Comparison of ENCODE assay signal across 7 cellular contexts in the genomic region with DNA sequence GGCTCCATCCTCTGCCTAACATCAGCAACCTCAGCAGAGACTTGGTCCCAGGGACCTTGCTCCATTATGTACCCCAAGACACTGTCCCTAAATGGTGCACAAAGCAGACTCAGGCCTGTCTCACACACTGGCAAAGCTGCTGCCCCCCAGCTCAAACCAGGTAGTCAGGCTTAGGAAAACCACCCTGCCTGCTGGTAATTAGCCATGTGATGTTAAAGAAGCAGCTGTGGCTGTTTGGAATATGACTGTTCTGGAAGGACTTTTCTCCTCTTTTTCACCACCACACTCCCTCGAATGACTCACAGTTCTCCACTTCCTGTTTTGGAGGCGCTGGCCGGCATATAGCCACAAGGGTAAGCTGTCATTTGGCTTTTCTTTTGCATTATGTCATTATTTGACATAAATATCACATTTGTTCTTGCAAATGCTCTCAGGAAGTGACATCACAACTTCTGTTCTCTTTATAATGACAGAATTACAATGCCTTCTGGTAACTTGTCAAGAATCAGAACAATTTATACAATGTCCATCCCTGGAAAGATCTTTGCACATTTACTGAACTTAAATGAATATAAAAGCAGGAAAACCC.
DNase-seq lines count a peak whose midpoint lies in the region; ATAC-seq, FAIRE-seq and TF ChIP-seq lines count a peak whose summit lies in the region.

No MANE protein-coding gene starts in this region.

- FAIRE-seq in pancreas (lab: Jason Lieb, UNC): no peak

- H4K5ac ChIP-seq in IMR-90 (ENCODE audit: low read depth, low read length): peak overlapping the region; percentile 95

- peaks cover 20% of the 10 kb centered on the region for H3K4me1 Mint-ChIP-seq in activated CD4-positive, alpha-beta memory T cell treated with anti-CD3 and anti-CD28 coated beads for 36 hours (ENCODE audit: low read depth)
- peaks cover 9% of the 10 kb centered on the region for H3K4me1 Mint-ChIP-seq in progenitor cell of endocrine pancreas (ENCODE audit: low read depth)

- H4K91ac ChIP-seq in IMR-90 (ENCODE audit: insufficient read depth, low read depth, low read length): peak overlapping the region; percentile 99

- TF ChIP-seq CTCF in IMR-90 (conservative IDR thresholded peaks at IDR 0.05; ENCODE audit: low read depth, low read length) (no peak), fibroblast of villous mesenchyme (IDR thresholded peaks at IDR 0.05; ENCODE audit: insufficient read depth, low read depth, low read length) (no peak), pancreas (IDR thresholded peaks at IDR 0.05) (no peak), progenitor cell of endocrine pancreas (IDR thresholded peaks at IDR 0.05; ENCODE audit: unreplicated experiment) (no peak)

- POLR2A ChIA-PET in IMR-90 (lab: Charles Lee; ENCODE audit: unreplicated experiment): interaction anchor here (0.5 to 0.7 kb wide), 3 partner anchors 13 to 142 kb away, joined by 4 to 11 read pairs (median 7); no protein-coding TSS in a partner anchor
- POLR2A ChIA-PET in activated CD4-positive, alpha-beta memory T cell treated with anti-CD3 and anti-CD28 coated beads for 36 hours (lab: Charles Lee): no interaction called here

- H4K8ac ChIP-seq in IMR-90 (ENCODE audit: low read depth in 2 of 2, low read length in 2 of 2): peak overlapping the region; percentile 88 to 95

- peak overlapping the region; percentile 91 for H3K14ac ChIP-seq in IMR-90 (replicated peaks; ENCODE audit: low read depth, low read length)

- peak overlapping the region; percentile 99 for H2BK20ac ChIP-seq in IMR-90 (ENCODE audit: low read depth, low read length)

- peak overlapping the region; percentile 91 for H3K56ac ChIP-seq in IMR-90 (ENCODE audit: extremely low read depth, insufficient read depth, low read length)

- H3K27me3 ChIP-seq in IMR-90 (ENCODE audit: control insufficient read depth, insufficient read depth, low read length) (no peaks in the 10 kb centered on the region), pancreas (no peaks in the 10 kb centered on the region)

- H4K20me1 ChIP-seq in IMR-90 (ENCODE audit: insufficient read depth, low read length): no peaks in the 10 kb centered on the region

- TF ChIP-seq RAD21 in IMR-90 (IDR thresholded peaks at IDR 0.05; ENCODE audit: low read length): peak; percentile 22

- peak overlapping the region; percentile 97 for H3K27ac ChIP-seq in IMR-90 (ENCODE audit: insufficient read depth, low read length)
- H3K27ac ChIP-seq in pancreas: peak overlapping the region in 2 of 4 donors; percentile 80 to 81

- peak overlapping the region; percentile 95 for H2AK9ac ChIP-seq in IMR-90 (replicated peaks; ENCODE audit: low read depth, low read length, poor library complexity)

- H3K18ac ChIP-seq in IMR-90 (ENCODE audit: low read depth, low read length): peak overlapping the region; percentile 95

- H3K9me3 ChIP-seq in IMR-90 (ENCODE audit: control insufficient read depth, insufficient read depth, low read length) (no peaks in the 10 kb centered on the region), pancreas (no peaks in the 10 kb centered on the region)

- CTCF ChIA-PET in IMR-90 (lab: Yijun Ruan, JAX): interaction anchor here (0.9 to 2.2 kb wide), 2 partner anchors 9 to 17 kb away, joined by 3 to 6 read pairs; no protein-coding TSS in a partner anchor
- CTCF ChIA-PET in activated CD4-positive, alpha-beta memory T cell treated with anti-CD3 and anti-CD28 coated beads for 36 hours (lab: Charles Lee): interaction anchor here (1.3 kb wide), 1 partner anchor 123 kb away, joined by 3 read pairs; no protein-coding TSS in a partner anchor

- TF ChIP-seq POLR2A in IMR-90 (IDR thresholded peaks at IDR 0.05; ENCODE audit: low read depth, low read length): peak; percentile 48

- peaks cover 2% of the 10 kb centered on the region for H3K36me3 Mint-ChIP-seq in activated CD4-positive, alpha-beta memory T cell treated with anti-CD3 and anti-CD28 coated beads for 36 hours
- peaks cover 26% of the 10 kb centered on the region for H3K36me3 Mint-ChIP-seq in progenitor cell of endocrine pancreas (ENCODE audit: insufficient read depth)

- intact Hi-C loops in IMR-90 (cut with micrococcal nuclease): no loop called here
- intact Hi-C loops in activated CD4-positive, alpha-beta memory T cell treated with anti-CD3 and anti-CD28 coated beads for 36 hours (cut with micrococcal nuclease): loop anchor here (1.0 kb wide), 1 partner anchor 24 kb away; no protein-coding TSS in a partner anchor
- intact Hi-C loops in pancreas (cut with DNase I): no loop called here

- H3K36me3 ChIP-seq in IMR-90 (ENCODE audit: control insufficient read depth, insufficient read depth, low read length) (no peaks in the 10 kb centered on the region), pancreas (no peaks in the 10 kb centered on the region)

- peak overlapping the region; percentile 99 for H3K4ac ChIP-seq in IMR-90 (ENCODE audit: low read depth, low read length)

- WGBS in IMR-90 (ENCODE audit: extremely low coverage in 2 of 2, insufficient read length in 1 of 2), 2 experiments: no CpG with 5 or more reads among the region's 3 CpGs
- 60 to 61% methylated on average over 3 of the region's 3 CpGs for WGBS in pancreas, 2 donors

- in situ Hi-C loops in IMR-90 (cut with MboI; ENCODE audit: low sequenced_read_pairs): no loop called here

- peak; percentile 94 for DNase-seq in GM04504 (ENCODE audit: low read depth)
- peak; percentile 99 for DNase-seq in IMR-90
- DNase-seq in activated CD4-positive, alpha-beta memory T cell treated with anti-CD3 and anti-CD28 coated beads for 36 hours: peak; percentile 71
- peak; percentile 97 for DNase-seq in fibroblast of villous mesenchyme (ENCODE audit: low read depth)
- DNase-seq in pancreas: peak in 1 of 6 donors; percentile 45
- no peak for DNase-seq in progenitor cell of endocrine pancreas (ENCODE audit: low spot score, unreplicated experiment)

- peak overlapping the region; percentile 56 for H3K9ac ChIP-seq in IMR-90 (ENCODE audit: low read depth, low read length)

- H2BK15ac ChIP-seq in IMR-90 (ENCODE audit: low read depth, low read length): peak overlapping the region; percentile 93; the same call in 2 of the 3 replicates

- H3K4me3 Mint-ChIP-seq in activated CD4-positive, alpha-beta memory T cell treated with anti-CD3 and anti-CD28 coated beads for 36 hours: no peak overlapping the region
- H3K4me3 Mint-ChIP-seq in progenitor cell of endocrine pancreas (ENCODE audit: low read depth): no peak overlapping the region

- BruUV-seq in IMR-90 (replicated peaks; lab: Mats Ljungman, UMichigan): no TSS peak

- H2AK5ac ChIP-seq in IMR-90 (ENCODE audit: low read depth, low read length): peak overlapping the region; percentile 100

- no peaks in the 10 kb centered on the region for H3K9me3 Mint-ChIP-seq in activated CD4-positive, alpha-beta memory T cell treated with anti-CD3 and anti-CD28 coated beads for 36 hours
- no peaks in the 10 kb centered on the region for H3K9me3 Mint-ChIP-seq in progenitor cell of endocrine pancreas (ENCODE audit: low read depth)

- H3K4me3 ChIP-seq in IMR-90 (ENCODE audit: insufficient read depth, low read depth, low read length) (no peak overlapping the region), fibroblast of villous mesenchyme (ENCODE audit: low read depth, low read length) (no peak overlapping the region), pancreas (no peak overlapping the region)

- peak overlapping the region; percentile 94 for H3K23ac ChIP-seq in IMR-90 (ENCODE audit: low read depth, low read length)

- H2BK5ac ChIP-seq in IMR-90 (ENCODE audit: low read depth, low read length, poor library complexity, severe bottlenecking): peak overlapping the region; percentile 100

- peak overlapping the region; percentile 12; the same call in 1 of the 2 replicates for H3K4me2 ChIP-seq in IMR-90 (ENCODE audit: low read depth, low read length)

- peak overlapping the region; percentile 99 for H2BK120ac ChIP-seq in IMR-90 (ENCODE audit: low read depth, low read length)

- H3K4me1 ChIP-seq in IMR-90 (ENCODE audit: control insufficient read depth, insufficient read depth, low read length) (peaks cover 26% of the 10 kb centered on the region), pancreas (peaks cover 2 to 24% (median 4%) of the 10 kb centered on the region in 3 donors)

- H3K79me1 ChIP-seq in IMR-90 (ENCODE audit: low read depth in 1 of 2, low read length in 2 of 2): peaks cover 6 to 20% of the 10 kb centered on the region in 2 experiments; a peak in 2 of 4 replicates

- H3K27ac Mint-ChIP-seq in activated CD4-positive, alpha-beta memory T cell treated with anti-CD3 and anti-CD28 coated beads for 36 hours: no peak overlapping the region
- no peak overlapping the region for H3K27ac Mint-ChIP-seq in progenitor cell of endocrine pancreas

- ATAC-seq in GM21528 (IDR thresholded peaks at IDR 0.05; ENCODE audit: low FRiP score, unreplicated experiment): peak; percentile 68
- peak; percentile 73 for ATAC-seq in IMR-90 (ENCODE audit: low read depth)
- peak in 3 of 4 donors; percentile 52 to 65 (median 53) for ATAC-seq in pancreas

- H3K27me3 Mint-ChIP-seq in activated CD4-positive, alpha-beta memory T cell treated with anti-CD3 and anti-CD28 coated beads for 36 hours: no peaks in the 10 kb centered on the region
- H3K27me3 Mint-ChIP-seq in progenitor cell of endocrine pancreas: no peaks in the 10 kb centered on the region

- H2AFZ ChIP-seq in IMR-90 (replicated peaks; ENCODE audit: low read length, poor library complexity): peak overlapping the region; percentile 67

- dilution Hi-C loops in IMR-90 (cut with HindIII; ENCODE audit: low sequenced_read_pairs, unreplicated experiment): no loop called here

- H3K9me1 ChIP-seq in IMR-90 (ENCODE audit: insufficient read depth, low read length): peaks cover 22% of the 10 kb centered on the region

TF ChIP-seq in IMR-90, 13 proteins besides CTCF, POLR2A, EP300 and RAD21 (continues in another document):
- TF ChIP-seq FOS (IDR thresholded peaks at IDR 0.05; ENCODE audit: low read depth, low read length): peak; percentile 92
- no peak for TF ChIP-seq CHD1 (IDR thresholded peaks at IDR 0.05; ENCODE audit: low read depth, low read length)
- TF ChIP-seq RCOR1 (IDR thresholded peaks at IDR 0.05; ENCODE audit: insufficient replicate concordance, low read length): no peak
- 0 out of 2 replicates have a peak, but pooled peaks have one; percentile 33 for TF ChIP-seq MXI1 (IDR thresholded peaks at IDR 0.05; ENCODE audit: borderline replicate concordance, low read depth, low read length)
- TF ChIP-seq CEBPB (IDR thresholded peaks at IDR 0.05; ENCODE audit: low read depth, low read length): peak; percentile 53
- no peak for TF ChIP-seq NFE2L2 (IDR thresholded peaks at IDR 0.05; ENCODE audit: low read depth, low read length)
- TF ChIP-seq BHLHE40 (IDR thresholded peaks at IDR 0.05; ENCODE audit: low read depth, low read length): peak; percentile 58; the same call in 1 of the 2 replicates
